ENCODE assay signal across 1 cellular context in genomic region chr1:2967881-2968280, GRCh38.
TF ChIP-seq lines count a peak whose summit lies in the region.

No MANE protein-coding gene starts in this region.

TF ChIP-seq in HepG2, 621 proteins besides CTCF, POLR2A, EP300 and RAD21 (continued from another document):
- TF ChIP-seq, protein P1, sequence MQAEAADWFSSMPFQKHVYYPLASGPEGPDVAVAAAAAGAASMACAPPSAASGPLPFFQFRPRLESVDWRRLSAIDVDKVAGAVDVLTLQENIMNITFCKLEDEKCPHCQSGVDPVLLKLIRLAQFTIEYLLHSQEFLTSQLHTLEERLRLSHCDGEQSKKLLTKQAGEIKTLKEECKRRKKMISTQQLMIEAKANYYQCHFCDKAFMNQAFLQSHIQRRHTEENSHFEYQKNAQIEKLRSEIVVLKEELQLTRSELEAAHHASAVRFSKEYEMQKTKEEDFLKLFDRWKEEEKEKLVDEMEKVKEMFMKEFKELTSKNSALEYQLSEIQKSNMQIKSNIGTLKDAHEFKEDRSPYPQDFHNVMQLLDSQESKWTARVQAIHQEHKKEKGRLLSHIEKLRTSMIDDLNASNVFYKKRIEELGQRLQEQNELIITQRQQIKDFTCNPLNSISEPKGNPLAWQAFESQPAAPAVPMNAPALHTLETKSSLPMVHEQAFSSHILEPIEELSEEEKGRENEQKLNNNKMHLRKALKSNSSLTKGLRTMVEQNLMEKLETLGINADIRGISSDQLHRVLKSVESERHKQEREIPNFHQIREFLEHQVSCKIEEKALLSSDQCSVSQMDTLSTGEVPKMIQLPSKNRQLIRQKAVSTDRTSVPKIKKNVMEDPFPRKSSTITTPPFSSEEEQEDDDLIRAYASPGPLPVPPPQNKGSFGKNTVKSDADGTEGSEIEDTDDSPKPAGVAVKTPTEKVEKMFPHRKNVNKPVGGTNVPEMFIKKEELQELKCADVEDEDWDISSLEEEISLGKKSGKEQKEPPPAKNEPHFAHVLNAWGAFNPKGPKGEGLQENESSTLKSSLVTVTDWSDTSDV (CRISPR knock-in tag; IDR thresholded peaks at IDR 0.05), result no peak
- TF ChIP-seq KDM4B (CRISPR knock-in tag; IDR thresholded peaks at IDR 0.05), result no peak
